8 cellular contexts compared by ENCODE assay signal in the genomic region with DNA sequence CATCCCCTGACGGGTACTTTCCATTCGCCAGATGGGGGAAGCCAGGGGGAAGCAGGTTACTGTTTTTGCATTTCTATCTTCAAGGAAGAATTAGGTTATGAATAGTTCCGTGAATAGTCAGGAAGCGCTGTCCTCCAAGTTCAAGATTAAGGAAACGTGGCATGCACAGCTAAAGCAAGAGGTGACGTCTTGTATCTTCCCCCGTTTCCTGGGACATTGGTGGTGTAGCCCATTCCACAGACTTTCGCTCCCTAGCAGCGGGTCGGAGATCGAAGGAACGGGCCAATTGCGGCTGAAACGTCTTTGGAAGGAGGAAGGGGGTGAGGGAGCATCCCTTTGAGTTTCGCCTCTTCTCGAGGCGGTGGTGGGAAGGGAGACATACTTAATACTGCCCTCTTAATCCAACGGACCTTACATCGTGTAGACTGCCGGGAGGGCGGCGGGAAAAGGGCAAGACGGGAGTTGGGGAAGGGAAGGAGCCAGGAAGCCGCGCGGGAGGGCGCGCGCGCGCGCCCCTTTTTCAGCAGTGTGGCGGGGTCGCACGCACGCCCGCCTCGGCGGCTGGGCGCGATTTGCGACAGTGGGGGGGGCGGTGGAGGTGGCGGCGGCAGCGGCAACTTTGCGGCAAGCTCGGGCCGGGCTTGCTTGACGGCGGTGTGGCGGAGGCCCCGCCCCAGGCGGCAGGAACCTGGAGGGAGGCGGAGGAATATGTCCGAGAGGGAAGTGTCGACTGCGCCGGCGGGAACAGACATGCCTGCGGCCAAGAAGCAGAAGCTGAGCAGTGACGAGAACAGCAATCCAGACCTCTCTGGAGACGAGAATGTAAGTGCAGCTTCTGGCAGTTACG. TPM values are rescaled to one million over a fixed set of nuclear protein-coding genes. Genes with fewer than 3 reads are reported as not detected.
DNase-seq lines count a peak whose midpoint lies in the region; ATAC-seq, FAIRE-seq and TF ChIP-seq lines count a peak whose summit lies in the region.

A gene with protein sequence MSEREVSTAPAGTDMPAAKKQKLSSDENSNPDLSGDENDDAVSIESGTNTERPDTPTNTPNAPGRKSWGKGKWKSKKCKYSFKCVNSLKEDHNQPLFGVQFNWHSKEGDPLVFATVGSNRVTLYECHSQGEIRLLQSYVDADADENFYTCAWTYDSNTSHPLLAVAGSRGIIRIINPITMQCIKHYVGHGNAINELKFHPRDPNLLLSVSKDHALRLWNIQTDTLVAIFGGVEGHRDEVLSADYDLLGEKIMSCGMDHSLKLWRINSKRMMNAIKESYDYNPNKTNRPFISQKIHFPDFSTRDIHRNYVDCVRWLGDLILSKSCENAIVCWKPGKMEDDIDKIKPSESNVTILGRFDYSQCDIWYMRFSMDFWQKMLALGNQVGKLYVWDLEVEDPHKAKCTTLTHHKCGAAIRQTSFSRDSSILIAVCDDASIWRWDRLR (plus strand): TSS at position 232 of the 847 bp plus-strand sequence. CDS start 477 bp downstream, at position 709.

- H3K4me1 ChIP-seq in OCI-LY1 (ENCODE audit: insufficient read depth, low read length, severe bottlenecking) (peaks cover 50% of the 10 kb centered on the region), mononuclear cell (ENCODE audit: insufficient read depth, low read length) (peaks cover 27% of the 10 kb centered on the region)

- H2AFZ ChIP-seq in OCI-LY1 (ENCODE audit: low read length) = 0 out of 2 replicates have a peak within 1 kb of the TSS, but pooled peaks have one; percentile 16

- TF ChIP-seq CTCF in D721Med (IDR thresholded peaks at IDR 0.05; ENCODE audit: insufficient read depth, missing control alignments) = no peak
- TF ChIP-seq CTCF in OCI-LY1 (IDR thresholded peaks at IDR 0.05; ENCODE audit: low read length) = no peak
- no peak for TF ChIP-seq CTCF in epithelial cell of esophagus (IDR thresholded peaks at IDR 0.05; ENCODE audit: insufficient read depth, low read depth, low read length, missing control alignments)

- H3K79me2 ChIP-seq in OCI-LY1 (ENCODE audit: insufficient read depth, low read length) = peaks cover 46% of the 10 kb centered on the region

- no peaks in the 10 kb centered on the region for H3K9me2 ChIP-seq in OCI-LY1 (ENCODE audit: low read depth, low read length)

- peak; percentile 55 for ATAC-seq in GM21526 (IDR thresholded peaks at IDR 0.05; ENCODE audit: low FRiP score, unreplicated experiment)

- peak; percentile 48 for DNase-seq in D721Med (ENCODE audit: insufficient read length, low spot score)
- DNase-seq in HuH-7 (ENCODE audit: low spot score) = peak; percentile 66
- DNase-seq in activated CD8-positive, alpha-beta memory T cell treated with anti-CD3 and anti-CD28 coated beads, Interleukin-2, amount 50 U/mL, for 48 hours = peak; percentile 96
- DNase-seq in epithelial cell of esophagus (ENCODE audit: low read depth) = peak; percentile 98
- DNase-seq in stimulated activated CD8-positive, alpha-beta memory T cell treated with anti-CD3 and anti-CD28 coated beads, Interleukin-4, amount 100 ng/mL, for 1 hour (ENCODE audit: low read depth in 2 of 2, low spot score in 1 of 2) = peak; percentile 83 to 88

- H3K27me3 ChIP-seq in OCI-LY1 (ENCODE audit: insufficient read depth, low read length) (no peaks in the 10 kb centered on the region), mononuclear cell (ENCODE audit: insufficient read depth, low read length) (no peaks in the 10 kb centered on the region)

- peak within 1 kb of the TSS; percentile 87 for H3K27ac ChIP-seq in OCI-LY1 (ENCODE audit: low read depth, low read length, poor library complexity, severe bottlenecking)

- no peaks in the 10 kb centered on the region for H4K20me1 ChIP-seq in OCI-LY1 (ENCODE audit: insufficient read depth, low read length)

- H3K4me3 ChIP-seq in OCI-LY1 (ENCODE audit: low read depth, low read length, poor library complexity, severe bottlenecking) (peak within 1 kb of the TSS; percentile 87), epithelial cell of esophagus (ENCODE audit: low read length) (peak within 1 kb of the TSS; percentile 68), mononuclear cell (ENCODE audit: low read length) (peak within 1 kb of the TSS; percentile 97)

- no peaks in the 10 kb centered on the region for H3K9me3 ChIP-seq in OCI-LY1 (ENCODE audit: low read length)
- no peaks in the 10 kb centered on the region for H3K9me3 ChIP-seq in mononuclear cell (ENCODE audit: low read depth, low read length)

- no peak for FAIRE-seq in D721Med (lab: Jason Lieb, UNC)

- H3K9ac ChIP-seq in OCI-LY1 (ENCODE audit: low read length) = peak within 1 kb of the TSS; percentile 92

- no peaks in the 10 kb centered on the region for H3F3A ChIP-seq in OCI-LY1 (ENCODE audit: insufficient read depth, low read length)

- no peaks in the 10 kb centered on the region; the same call in 1 of the 2 replicates for H3K36me3 ChIP-seq in OCI-LY1 (ENCODE audit: insufficient read depth, low read length)

- peak within 1 kb of the TSS; percentile 99 for H3K4me2 ChIP-seq in OCI-LY1 (ENCODE audit: low read length)

RNA-seq across cellular contexts. Expression of the gene that starts here (rescaled TPM):
- total RNA-seq in mononuclear cell = 42.7 TPM

Comparison
In these comparisons a context has a peak if more than half of its experiments do, and no peak if none do; other contexts are left out.
1. Peak in every context shown above with its lines: DNase-seq, ATAC-seq, H3K4me3 ChIP-seq and H3K27ac ChIP-seq.
2. DNase-seq: peak in every context shown above with its lines; median percentile 98 in epithelial cell of esophagus; 96 in activated CD8-positive, alpha-beta memory T cell treated with anti-CD3 and anti-CD28 coated beads, Interleukin-2, amount 50 U/mL, for 48 hours; 86 in stimulated activated CD8-positive, alpha-beta memory T cell treated with anti-CD3 and anti-CD28 coated beads, Interleukin-4, amount 100 ng/mL, for 1 hour; 66 in HuH-7; 48 in D721Med.